Comparison of ENCODE assay signal across 27 cellular contexts in genomic region chr10:53109320-53109719, GRCh38.
"Had no signal": no experiment of that assay in that cellular context is flagged by ENCODE, and none has a peak within 500 bp of the region (broad histone marks: within the 10 kb centered on the region; RNA-seq: fewer than 3 reads in every experiment).

No MANE protein-coding gene starts in this region.

- ATAC-seq: activated CD4-positive, alpha-beta T cell treated with anti-CD3 and anti-CD28 coated beads for 36 hours; activated CD8-positive, alpha-beta memory T cell treated with anti-CD3 and anti-CD28 coated beads, Interleukin-2, amount 10 ng/mL, durations not matched to agents 7 days and 5 days; activated CD8-positive, alpha-beta T cell treated with anti-CD3 and anti-CD28 coated beads, Interleukin-2, amount 10 ng/mL, durations not matched to agents 7 days and 5 days; activated naive CD8-positive, alpha-beta T cell treated with anti-CD3 and anti-CD28 coated beads, Interleukin-2, amount 50 U/mL, for 24 hours; gastroesophageal sphincter had no signal

- DNase-seq: activated CD4-positive, alpha-beta memory T cell treated with anti-CD3 and anti-CD28 coated beads for 36 hours; activated CD4-positive, alpha-beta T cell treated with anti-CD3 and anti-CD28 coated beads for 36 hours; activated CD4-positive, alpha-beta T cell treated with anti-CD3 and anti-CD28 coated beads, Interleukin-2, amount 10 ng/mL, durations not matched to agents 24 days and 14 days; activated CD4-positive, CD25-positive, alpha-beta regulatory T cell; activated CD4-positive, CD25-positive, alpha-beta regulatory T cell treated with anti-CD3 and anti-CD28 coated beads, Interleukin-2, amount 50 U/mL, for 72 hours; activated CD8-positive, alpha-beta memory T cell treated with anti-CD3 and anti-CD28 coated beads, Interleukin-2, amount 10 ng/mL, durations not matched to agents 7 days and 5 days; activated CD8-positive, alpha-beta memory T cell treated with anti-CD3 and anti-CD28 coated beads, Interleukin-2, amount 50 U/mL, for 4 hours; activated CD8-positive, alpha-beta T cell treated with anti-CD3 and anti-CD28 coated beads, Interleukin-2, amount 10 ng/mL, durations not matched to agents 7 days and 5 days; activated effector memory CD4-positive, alpha-beta T cell treated with anti-CD3 and anti-CD28 coated beads, Interleukin-2, amount 50 U/mL, for 16 hours; activated naive CD4-positive, alpha-beta T cell treated with anti-CD3 and anti-CD28 coated beads for 36 hours; activated naive CD8-positive, alpha-beta T cell treated with anti-CD3 and anti-CD28 coated beads for 36 hours; activated naive CD8-positive, alpha-beta T cell treated with anti-CD3 and anti-CD28 coated beads, Interleukin-2, amount 50 U/mL, for 24 hours; activated T-cell treated with anti-CD3 and anti-CD28 coated beads, Interleukin-2, amount 50 U/mL, for 1 hour; activated T-cell treated with anti-CD3 and anti-CD28 coated beads, Interleukin-2, amount 50 U/mL, for 48 hours; adrenal gland; dorsolateral prefrontal cortex; effector memory CD4-positive, alpha-beta T cell; endodermal cell; erythroblast; foreskin melanocyte; head of caudate nucleus; T-helper 2 cell had no signal

- H3K4me3 ChIP-seq: adrenal gland, ascending aorta, breast epithelium, coronary artery, dorsolateral prefrontal cortex, esophagus muscularis mucosa, gastroesophageal sphincter had no signal
